ENCODE assay signal across 27 cellular contexts in genomic region chr12:113651662-113652061, GRCh38.
"Had no signal": no experiment of that assay in that cellular context is flagged by ENCODE, and none has a peak within 500 bp of the region (broad histone marks: within the 10 kb centered on the region; RNA-seq: fewer than 3 reads in every experiment).

No MANE protein-coding gene starts in this region.

- H3K9me3 ChIP-seq: testis, thoracic aorta, thyroid gland, transverse colon, upper lobe of right lung, uterus, vagina had no signal

- H3K4me3 ChIP-seq: stomach, suprapubic skin, testis, thoracic aorta, thyroid gland, tibial artery, tibial nerve, transverse colon, upper lobe of left lung, upper lobe of right lung, uterus, vagina had no signal

- H3K4me1 ChIP-seq: stomach, suprapubic skin, testis, thyroid gland, tibial artery, tibial nerve, transverse colon, upper lobe of left lung, upper lobe of right lung, uterus, vagina had no signal

- H3K27me3 ChIP-seq: testis, thyroid gland, transverse colon, upper lobe of left lung, uterus, vagina had no signal

- H3K36me3 Mint-ChIP-seq: stimulated activated effector memory CD8-positive, alpha-beta T cell treated with anti-CD3 and anti-CD28 coated beads, Interleukin-12 subunit alpha, Interleukin-12 subunit beta, amount 100 ng/mL, for 72 hours; stimulated activated memory B cell treated with anti-CD40 and anti-IgM and Interleukin-4, amounts not matched to agents 10 μg/mL and 1 μg/mL and 100 μg/mL, for 72 hours; type B pancreatic cell had no signal

- DNase-seq: stimulated activated CD4-positive, alpha-beta T cell treated with anti-CD3 and anti-CD28 coated beads, Interleukin-2, amount 100 ng/mL, for 24 hours; stimulated activated CD4-positive, alpha-beta T cell treated with anti-CD3 and anti-CD28 coated beads, Interleukin-2, amount 100 ng/mL, for 48 hours; stimulated activated CD4-positive, alpha-beta T cell treated with anti-CD3 and anti-CD28 coated beads, Interleukin-4, amount 100 ng/mL, for 1 hour; stimulated activated CD4-positive, alpha-beta T cell treated with anti-CD3 and anti-CD28 coated beads, Interleukin-4, amount 100 ng/mL, for 24 hours; stimulated activated CD4-positive, alpha-beta T cell treated with anti-CD3 and anti-CD28 coated beads, Interleukin-4, amount 100 ng/mL, for 4 hours; stimulated activated CD8-positive, alpha-beta memory T cell treated with anti-CD3 and anti-CD28 coated beads, Interleukin-4, amount 100 ng/mL, for 48 hours; stimulated activated naive CD4-positive, alpha-beta T cell; stimulated activated naive CD4-positive, alpha-beta T cell treated with Interleukin-2 at 50 U/mL for 16 hours; stimulated activated naive CD8-positive, alpha-beta T cell treated with anti-CD3 and anti-CD28 coated beads, Interleukin-15, amount 100 ng/mL, for 72 hours; stimulated activated naive CD8-positive, alpha-beta T cell treated with anti-CD3 and anti-CD28 coated beads, Interleukin-15, Interleukin-2, amounts not matched to agents 100 U/mL and 50 U/mL, for 24 hours; stomach; substantia nigra; testis; thyroid gland; tibial artery; transverse colon; upper lobe of left lung; upper lobe of right lung; uterus had no signal

- H3K4me3 Mint-ChIP-seq: stimulated activated effector memory CD8-positive, alpha-beta T cell treated with anti-CD3 and anti-CD28 coated beads, Interleukin-12 subunit alpha, Interleukin-12 subunit beta, amount 100 ng/mL, for 72 hours; stimulated activated memory B cell treated with anti-CD40 and anti-IgM and Interleukin-4, amounts not matched to agents 10 μg/mL and 1 μg/mL and 100 μg/mL, for 72 hours; stimulated activated naive CD8-positive, alpha-beta T cell treated with anti-CD3 and anti-CD28 coated beads, Interleukin-15, amount 100 ng/mL, for 72 hours; stimulated activated naive CD8-positive, alpha-beta T cell treated with anti-CD3 and anti-CD28 coated beads, Interleukin-15, Interleukin-2, amounts not matched to agents 100 ng/mL and 50 ng/mL, for 24 hours; type B pancreatic cell had no signal

- H3K9me3 Mint-ChIP-seq: stimulated activated naive CD8-positive, alpha-beta T cell treated with anti-CD3 and anti-CD28 coated beads, Interleukin-15, Interleukin-2, amounts not matched to agents 100 ng/mL and 50 ng/mL, for 24 hours; type B pancreatic cell had no signal

- H3K36me3 ChIP-seq: stomach, suprapubic skin, thoracic aorta, thyroid gland, tibial artery, tibial nerve, transverse colon, upper lobe of left lung, upper lobe of right lung, uterus, vagina had no signal

- ATAC-seq: stimulated activated effector memory CD8-positive, alpha-beta T cell treated with anti-CD3 and anti-CD28 coated beads, Interleukin-12 subunit alpha, Interleukin-12 subunit beta, amount 100 ng/mL, for 72 hours; stimulated activated memory B cell treated with anti-CD40 and anti-IgM and Interleukin-4, amounts not matched to agents 10 μg/mL and 1 μg/mL and 100 μg/mL, for 72 hours; stimulated activated naive CD8-positive, alpha-beta T cell treated with anti-CD3 and anti-CD28 coated beads, Interleukin-15, amount 100 ng/mL, for 72 hours; stimulated activated naive CD8-positive, alpha-beta T cell treated with anti-CD3 and anti-CD28 coated beads, Interleukin-15, Interleukin-2, amounts not matched to agents 100 U/mL and 50 U/mL, for 24 hours; upper lobe of right lung had no signal

- H3K27ac Mint-ChIP-seq: stimulated activated effector memory CD8-positive, alpha-beta T cell treated with anti-CD3 and anti-CD28 coated beads, Interleukin-12 subunit alpha, Interleukin-12 subunit beta, amount 100 ng/mL, for 72 hours; stimulated activated memory B cell treated with anti-CD40 and anti-IgM and Interleukin-4, amounts not matched to agents 10 μg/mL and 1 μg/mL and 100 μg/mL, for 72 hours; stimulated activated naive CD8-positive, alpha-beta T cell treated with anti-CD3 and anti-CD28 coated beads, Interleukin-15, amount 100 ng/mL, for 72 hours; stimulated activated naive CD8-positive, alpha-beta T cell treated with anti-CD3 and anti-CD28 coated beads, Interleukin-15, Interleukin-2, amounts not matched to agents 100 ng/mL and 50 ng/mL, for 24 hours; type B pancreatic cell had no signal

- H3K4me1 Mint-ChIP-seq: stimulated activated effector memory CD8-positive, alpha-beta T cell treated with anti-CD3 and anti-CD28 coated beads, Interleukin-12 subunit alpha, Interleukin-12 subunit beta, amount 100 ng/mL, for 72 hours; stimulated activated memory B cell treated with anti-CD40 and anti-IgM and Interleukin-4, amounts not matched to agents 10 μg/mL and 1 μg/mL and 100 μg/mL, for 72 hours; stimulated activated naive CD8-positive, alpha-beta T cell treated with anti-CD3 and anti-CD28 coated beads, Interleukin-15, amount 100 ng/mL, for 72 hours had no signal

- H3K27ac ChIP-seq: stomach, suprapubic skin, testis, thoracic aorta, thyroid gland, tibial artery, tibial nerve, transverse colon, upper lobe of left lung, upper lobe of right lung, uterus, vagina had no signal
